Comparison of ENCODE assay signal across 8 cellular contexts in the genomic region with DNA sequence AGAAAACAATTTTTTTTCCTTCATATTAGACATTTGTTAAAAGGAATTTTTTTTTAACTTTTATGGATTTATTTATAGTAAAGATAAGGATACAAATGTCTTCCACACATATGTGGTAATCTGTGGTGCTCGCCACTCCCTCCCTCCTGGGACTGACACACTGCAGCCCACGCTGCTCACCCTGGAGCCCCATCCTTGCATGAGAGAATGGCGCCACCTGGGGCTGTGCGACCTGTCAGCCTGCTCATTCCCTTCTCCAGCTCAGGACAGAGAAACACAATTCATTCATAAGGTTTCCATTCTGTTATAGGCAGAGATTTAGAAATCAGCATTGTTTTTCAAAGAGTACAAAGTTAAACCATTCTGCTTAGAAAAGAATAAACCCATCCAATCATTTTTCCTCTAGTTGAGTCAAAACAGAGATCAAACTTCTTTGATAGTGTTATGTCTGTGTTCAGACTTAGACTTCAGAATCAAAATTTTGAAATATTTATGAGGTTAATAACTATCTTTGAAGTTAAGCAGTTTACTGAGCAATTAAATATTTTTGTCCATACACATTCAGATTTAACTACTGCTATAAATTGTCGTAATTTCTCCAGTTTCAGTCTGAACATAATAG. TPM values are rescaled to one million over a fixed set of nuclear protein-coding genes. Genes with fewer than 3 reads are reported as not detected.
A peak's percentile ranks its signal among the peaks of the same experiment; 100 is the strongest.
DNase-seq lines count a peak whose midpoint lies in the region; ATAC-seq, FAIRE-seq and TF ChIP-seq lines count a peak whose summit lies in the region.

No MANE protein-coding gene starts in this region.

- no peaks in the 10 kb centered on the region for H4K20me1 ChIP-seq in Loucy (ENCODE audit: insufficient read depth, low read length, poor library complexity, severe bottlenecking)

- H3K4me3 ChIP-seq in Loucy (ENCODE audit: low read length, poor library complexity, severe bottlenecking): no peak overlapping the region

- no peak overlapping the region for H3K4me2 ChIP-seq in Loucy (ENCODE audit: low read depth, low read length, poor library complexity, severe bottlenecking)

- H3K36me3 ChIP-seq in Loucy (ENCODE audit: insufficient read depth, low read length): peaks cover 53% of the 10 kb centered on the region

- no peak overlapping the region for H3K9ac ChIP-seq in Loucy (ENCODE audit: low read depth, low read length, poor library complexity, severe bottlenecking)

- ATAC-seq in foreskin keratinocyte (no peak), HG03095 (IDR thresholded peaks at IDR 0.05; ENCODE audit: unreplicated experiment) (no peak)

- H3K9me2 ChIP-seq in Loucy (replicated peaks; ENCODE audit: low read depth, low read length): no peaks in the 10 kb centered on the region

- no peaks in the 10 kb centered on the region for H3K79me2 ChIP-seq in Loucy (ENCODE audit: insufficient read depth, low read length)

- TF ChIP-seq CTCF in Loucy (conservative IDR thresholded peaks at IDR 0.05; ENCODE audit: low read length) (peak; percentile 67), foreskin keratinocyte (conservative IDR thresholded peaks at IDR 0.05) (peak; percentile 53)

- H2AFZ ChIP-seq in Loucy (ENCODE audit: low read length): no peak overlapping the region

- H3K27ac ChIP-seq in foreskin keratinocyte: no peak overlapping the region

- H3K27me3 ChIP-seq in Loucy (ENCODE audit: insufficient read depth, low read length, poor library complexity, severe bottlenecking) (no peaks in the 10 kb centered on the region), foreskin keratinocyte (no peaks in the 10 kb centered on the region)

- peak; percentile 46 for FAIRE-seq in G401.6 (lab: Jason Lieb, UNC)

- H3K4me1 ChIP-seq in Loucy (ENCODE audit: insufficient read depth, low read length, poor library complexity, severe bottlenecking): no peaks in the 10 kb centered on the region
- H3K4me1 ChIP-seq in foreskin keratinocyte: no peaks in the 10 kb centered on the region

- 0 out of 2 replicates have a peak, but pooled peaks cover 2% of the 10 kb centered on the region for H3F3A ChIP-seq in Loucy (ENCODE audit: low read depth)

- peak; percentile 39 to 54 for DNase-seq in activated CD4-positive, alpha-beta T cell treated with anti-CD3 and anti-CD28 coated beads, Interleukin-2, amount 50 U/mL, for 48 hours
- DNase-seq in foreskin keratinocyte: no peak
- DNase-seq in putamen (ENCODE audit: low spot score): peak; percentile 41
- DNase-seq in central memory CD4-positive, alpha-beta T cell: no peak
- DNase-seq in NOMO-1 (lab: John Stamatoyannopoulos, UW; ENCODE audit: unreplicated experiment in 2 of 2): no peak

- no peaks in the 10 kb centered on the region for H3K9me3 ChIP-seq in Loucy (ENCODE audit: insufficient read depth, low read depth, low read length)

RNA-seq across cellular contexts. Expression of a gene that starts 42.8 kb away (rescaled TPM):
- 180 and 188 TPM in 2 replicates for total RNA-seq in foreskin keratinocyte
- polyA plus RNA-seq in foreskin keratinocyte: 297 and 306 TPM in 2 replicates

Comparison
In these comparisons a context has a peak if more than half of its experiments do, and no peak if none do; other contexts are left out.
1. DNase-seq: peak in activated CD4-positive, alpha-beta T cell treated with anti-CD3 and anti-CD28 coated beads, Interleukin-2, amount 50 U/mL, for 48 hours (2 of 2) and putamen (single experiment); none in foreskin keratinocyte (0 of 2), central memory CD4-positive, alpha-beta T cell (single experiment) and NOMO-1 (0 of 2).